Comparison of ENCODE assay signal across 11 cellular contexts in the genomic region with DNA sequence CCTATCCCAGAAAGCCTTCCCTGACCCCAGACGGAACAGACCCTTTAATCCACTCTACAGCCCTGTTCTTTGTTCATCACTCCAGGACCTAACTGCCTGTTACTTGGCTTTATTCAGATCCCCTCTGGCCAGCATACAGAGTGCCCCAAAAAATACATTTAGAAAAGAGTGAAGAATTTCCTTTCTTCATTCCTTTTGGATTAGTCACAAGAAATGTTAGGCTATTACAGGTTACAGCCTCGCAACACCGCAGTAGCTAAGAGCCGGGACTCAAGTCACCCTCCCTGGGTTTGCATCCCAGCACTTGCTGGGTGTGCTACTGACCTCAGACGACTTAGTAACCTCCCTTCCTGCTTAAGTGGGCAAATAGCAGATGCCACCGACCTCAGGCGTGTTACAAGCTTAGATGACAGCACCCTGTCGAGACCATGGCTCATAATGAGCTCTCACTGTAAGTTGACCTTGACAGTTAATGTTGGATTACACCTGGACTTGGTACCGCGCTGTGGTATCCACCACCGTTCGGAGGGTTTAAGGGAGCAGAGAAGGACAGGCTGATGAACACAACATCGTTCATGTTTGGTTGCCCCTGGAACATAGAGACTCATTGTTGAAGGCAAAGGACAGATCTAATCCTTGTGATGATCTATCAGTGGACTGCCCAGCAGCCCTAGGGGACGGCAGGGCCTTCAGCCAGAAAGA. TPM values are rescaled to one million over a fixed set of nuclear protein-coding genes. Genes with fewer than 3 reads are reported as not detected.
DNase-seq lines count a peak whose midpoint lies in the region; ATAC-seq, FAIRE-seq and TF ChIP-seq lines count a peak whose summit lies in the region.
"Had no signal": no experiment of that assay in that cellular context is flagged by ENCODE, and none has a peak within 500 bp of the region (broad histone marks: within the 10 kb centered on the region; RNA-seq: fewer than 3 reads in every experiment).

No MANE protein-coding gene starts in this region.

- in situ Hi-C loops in GM23248 (cut with MboI) (loop anchor here (25.0 kb wide), 1 partner anchor 740 kb away; no protein-coding TSS in a partner anchor), SK-MEL-5 (cut with HindIII; ENCODE audit: low pct_unique_long_range_greater_than_20kb, low sequenced_read_pairs) (no loop called here)

- H3K79me2 ChIP-seq in GM23248 (ENCODE audit: insufficient read depth) (peaks cover 21% of the 10 kb centered on the region), endothelial cell of umbilical vein (ENCODE audit: control insufficient read depth, insufficient read depth, low read length) (peaks cover 11% of the 10 kb centered on the region), trophoblast cell (ENCODE audit: control insufficient read depth, insufficient read depth, low read length, poor library complexity) (no peaks in the 10 kb centered on the region), MM.1S (ENCODE audit: low read length) (peaks cover 4% of the 10 kb centered on the region)

- no peak overlapping the region for H4K12ac ChIP-seq in trophoblast cell (ENCODE audit: low read depth, low read length)

- H3K4me3 ChIP-seq in GM23248 (no peak overlapping the region), endothelial cell of umbilical vein (replicated peaks in 1 of 3; ENCODE audit: insufficient read depth in 1 of 3, low read depth in 1 of 3, low read length in 3 of 3) (no peak overlapping the region), trophoblast cell (ENCODE audit: low read depth, low read length) (no peak overlapping the region), MM.1S (ENCODE audit: low read length) (no peak overlapping the region)
- H3K4me3 ChIP-seq: coronary artery had no signal

- no peaks in the 10 kb centered on the region for H3K27me3 Mint-ChIP-seq in activated naive CD8-positive, alpha-beta T cell treated with anti-CD3 and anti-CD28 coated beads, Interleukin-2, amount 50 U/mL, for 24 hours

- H3K4me3 Mint-ChIP-seq in activated naive CD8-positive, alpha-beta T cell treated with anti-CD3 and anti-CD28 coated beads, Interleukin-2, amount 50 U/mL, for 24 hours = no peak overlapping the region

- H3K4me1 Mint-ChIP-seq in activated naive CD8-positive, alpha-beta T cell treated with anti-CD3 and anti-CD28 coated beads, Interleukin-2, amount 50 U/mL, for 24 hours = peaks cover 9% of the 10 kb centered on the region

- no peak overlapping the region for H3K23ac ChIP-seq in trophoblast cell (ENCODE audit: low read length)

- no peak for TF ChIP-seq POLR2A in endothelial cell of umbilical vein (IDR thresholded peaks at IDR 0.05; ENCODE audit: low read depth, low read length)

- H2BK5ac ChIP-seq in trophoblast cell (ENCODE audit: low read depth, low read length, poor library complexity) = no peak overlapping the region

- dilution Hi-C loops in endothelial cell of umbilical vein (cut with MboI; ENCODE audit: extremely low pct_ligation_motif_present, low sequenced_read_pairs) = no loop called here

- H3K36me3 Mint-ChIP-seq in activated naive CD8-positive, alpha-beta T cell treated with anti-CD3 and anti-CD28 coated beads, Interleukin-2, amount 50 U/mL, for 24 hours (ENCODE audit: low read depth) = peaks cover 19% of the 10 kb centered on the region

- H3K14ac ChIP-seq in trophoblast cell (ENCODE audit: low read length) = no peak overlapping the region

- H4K20me1 ChIP-seq in GM23248 (ENCODE audit: insufficient read depth) = no peaks in the 10 kb centered on the region
- no peaks in the 10 kb centered on the region for H4K20me1 ChIP-seq in endothelial cell of umbilical vein (replicated peaks; ENCODE audit: control insufficient read depth, extremely low read depth, insufficient read depth, low read length)
- no peaks in the 10 kb centered on the region for H4K20me1 ChIP-seq in MM.1S (ENCODE audit: insufficient read depth, low read length)

- CTCF ChIA-PET in endothelial cell of umbilical vein (lab: Charles Lee) = interaction anchor here (0.8 to 4.2 kb wide), 10 partner anchors 9 to 226 kb away, joined by 3 to 19 read pairs (median 6); no protein-coding TSS in a partner anchor

- H3F3A ChIP-seq in GM23248 (ENCODE audit: insufficient read depth) (peaks cover 19% of the 10 kb centered on the region), MM.1S (ENCODE audit: insufficient read depth, low read length) (no peaks in the 10 kb centered on the region)

- H3K9me2 ChIP-seq in GM23248 (ENCODE audit: insufficient read depth) (no peaks in the 10 kb centered on the region), MM.1S (replicated peaks; ENCODE audit: insufficient read depth, low read length) (no peaks in the 10 kb centered on the region)

- peaks cover 2% of the 10 kb centered on the region for H3K79me1 ChIP-seq in trophoblast cell (ENCODE audit: low read length)

- H3K27me3 ChIP-seq in GM23248 (replicated peaks; ENCODE audit: insufficient read depth) = no peaks in the 10 kb centered on the region
- H3K27me3 ChIP-seq in endothelial cell of umbilical vein (ENCODE audit: control insufficient read depth in 2 of 2, insufficient read depth in 2 of 2, low read length in 2 of 2) = no peaks in the 10 kb centered on the region
- H3K27me3 ChIP-seq in trophoblast cell (ENCODE audit: insufficient read depth, low read length) = no peaks in the 10 kb centered on the region
- H3K27me3 ChIP-seq in MM.1S (replicated peaks; ENCODE audit: insufficient read depth, low read length) = no peaks in the 10 kb centered on the region

- no peak overlapping the region for H3K27ac Mint-ChIP-seq in activated naive CD8-positive, alpha-beta T cell treated with anti-CD3 and anti-CD28 coated beads, Interleukin-2, amount 50 U/mL, for 24 hours

- no peak overlapping the region for H3K4ac ChIP-seq in trophoblast cell (ENCODE audit: low read depth, low read length)

- H3K4me1 ChIP-seq in GM23248 (ENCODE audit: insufficient read depth) = peaks cover 13% of the 10 kb centered on the region
- peaks cover 40% of the 10 kb centered on the region for H3K4me1 ChIP-seq in endothelial cell of umbilical vein (ENCODE audit: control insufficient read depth, extremely low read depth, insufficient read depth, low read length)
- peaks cover 8 to 15% of the 10 kb centered on the region in 2 experiments for H3K4me1 ChIP-seq in trophoblast cell (ENCODE audit: control insufficient read depth in 1 of 2, insufficient read depth in 2 of 2, low read length in 2 of 2)
- H3K4me1 ChIP-seq in MM.1S (ENCODE audit: low read length) = no peaks in the 10 kb centered on the region

- H2AFZ ChIP-seq in GM23248 (no peak overlapping the region), endothelial cell of umbilical vein (ENCODE audit: low read depth, low read length) (no peak overlapping the region), trophoblast cell (ENCODE audit: insufficient read depth, low read length, poor library complexity) (no peak overlapping the region), MM.1S (ENCODE audit: low read length) (no peak overlapping the region)

- H3K9ac ChIP-seq in GM23248 = no peak overlapping the region
- peak overlapping the region; percentile 26 for H3K9ac ChIP-seq in endothelial cell of umbilical vein (replicated peaks; ENCODE audit: extremely low read depth, insufficient read depth, low read length)
- no peak overlapping the region for H3K9ac ChIP-seq in trophoblast cell (ENCODE audit: low read length)
- H3K9ac ChIP-seq in MM.1S (ENCODE audit: low read length) = no peak overlapping the region

- TF ChIP-seq CTCF in endothelial cell of umbilical vein (IDR thresholded peaks at IDR 0.05; ENCODE audit: extremely low read depth in 1 of 2, insufficient read depth in 1 of 2, low read depth in 1 of 2, low read length in 2 of 2) (no peak), MM.1S (IDR thresholded peaks at IDR 0.05; ENCODE audit: low read length) (no peak)

- POLR2A ChIA-PET in endothelial cell of umbilical vein (lab: Charles Lee) = interaction anchor here (1.2 to 1.6 kb wide), 2 partner anchors 13 to 64 kb away, joined by 3 to 6 read pairs; partner anchors contain the start of gene GLRX5

- BruUV-seq in endothelial cell of umbilical vein (replicated peaks; lab: Mats Ljungman, UMichigan) = TSS peak; percentile 63

- no peak overlapping the region for H3K18ac ChIP-seq in trophoblast cell (ENCODE audit: low read length)

- WGBS in GM23248 (ENCODE audit: low coverage in 1 of 2, low lambda C conversion rate in 2 of 2, missing lambda C conversion rate in 2 of 2), 2 experiments = 83% methylated on average over 14 of the region's 14 CpGs
- no CpG with 5 or more reads among the region's 14 CpGs for WGBS in trophoblast cell (ENCODE audit: extremely low coverage, insufficient coverage, insufficient read length)

- H2BK12ac ChIP-seq in trophoblast cell (ENCODE audit: low read length) = no peak overlapping the region

- intact Hi-C loops in endothelial cell of umbilical vein (cut with micrococcal nuclease) = loop anchor here (1.0 kb wide), 1 partner anchor 13 kb away; no protein-coding TSS in a partner anchor

- peak; percentile 84 for FAIRE-seq in endothelial cell of umbilical vein (lab: Jason Lieb, UNC)
- FAIRE-seq: GM12892 had no signal

- H3K9me3 Mint-ChIP-seq in activated naive CD8-positive, alpha-beta T cell treated with anti-CD3 and anti-CD28 coated beads, Interleukin-2, amount 50 U/mL, for 24 hours = no peaks in the 10 kb centered on the region

- no peak overlapping the region for H4K8ac ChIP-seq in trophoblast cell (ENCODE audit: low read depth, low read length)

- H4K91ac ChIP-seq in trophoblast cell (ENCODE audit: low read depth, low read length) = no peak overlapping the region

- no peaks in the 10 kb centered on the region for H3K9me1 ChIP-seq in endothelial cell of umbilical vein (replicated peaks; ENCODE audit: control insufficient read depth, extremely low read depth, insufficient read depth, low read length)

- no peak overlapping the region for H3K4me2 ChIP-seq in GM23248 (ENCODE audit: unreplicated experiment)
- peak overlapping the region; percentile 61 for H3K4me2 ChIP-seq in endothelial cell of umbilical vein (ENCODE audit: insufficient read depth, low read length)
- no peak overlapping the region for H3K4me2 ChIP-seq in trophoblast cell (ENCODE audit: low read length)
- no peak overlapping the region for H3K4me2 ChIP-seq in MM.1S (ENCODE audit: low read depth, low read length)

- no peaks in the 10 kb centered on the region for H3K9me3 ChIP-seq in GM23248 (ENCODE audit: low read depth)
- no peaks in the 10 kb centered on the region for H3K9me3 ChIP-seq in endothelial cell of umbilical vein (replicated peaks; ENCODE audit: control insufficient read depth, insufficient read depth, low read length)
- H3K9me3 ChIP-seq in trophoblast cell (ENCODE audit: insufficient read depth, low read depth, low read length) = no peaks in the 10 kb centered on the region
- H3K9me3 ChIP-seq in MM.1S (replicated peaks; ENCODE audit: insufficient read depth, low read length) = no peaks in the 10 kb centered on the region

- H3K27ac ChIP-seq in GM23248 (no peak overlapping the region), endothelial cell of umbilical vein (ENCODE audit: insufficient read depth, low read depth, low read length) (peak overlapping the region; percentile 72), trophoblast cell (ENCODE audit: low read depth, low read length) (no peak overlapping the region), MM.1S (ENCODE audit: low read length) (no peak overlapping the region)
- H3K27ac ChIP-seq: coronary artery had no signal

- peaks cover 3% of the 10 kb centered on the region; the same call in 1 of the 2 replicates for H3K36me3 ChIP-seq in GM23248 (ENCODE audit: low read depth)
- H3K36me3 ChIP-seq in endothelial cell of umbilical vein (ENCODE audit: control insufficient read depth in 2 of 2, extremely low read depth in 1 of 2, insufficient read depth in 2 of 2, low read length in 2 of 2) = no peaks in the 10 kb centered on the region
- H3K36me3 ChIP-seq in trophoblast cell (ENCODE audit: control insufficient read depth in 1 of 2, insufficient read depth in 2 of 2, low read length in 2 of 2) = peaks cover 0 to 3% of the 10 kb centered on the region in 2 experiments
- no peaks in the 10 kb centered on the region for H3K36me3 ChIP-seq in MM.1S (replicated peaks; ENCODE audit: insufficient read depth, low read length)

- no peak for ATAC-seq in activated naive CD8-positive, alpha-beta T cell treated with anti-CD3 and anti-CD28 coated beads, Interleukin-2, amount 50 U/mL, for 24 hours

- H2BK120ac ChIP-seq in trophoblast cell (ENCODE audit: insufficient read depth, low read length, poor library complexity) = no peak overlapping the region

- DNase-seq in GM23248 = peak; percentile 39
- DNase-seq in SK-MEL-5 (ENCODE audit: low read depth, low spot score) = peak; percentile 65
- peak; percentile 67 for DNase-seq in endothelial cell of umbilical vein (ENCODE audit: low read depth, low spot score)
- DNase-seq in trophoblast cell = peak; percentile 81
- DNase-seq in NCI-H1092 treated with DMSO at 0.1 percent for 48 hours (lab: John Stamatoyannopoulos, UW) = no peak
- DNase-seq in MM.1S = no peak
- DNase-seq in NCI-H2107 (lab: John Stamatoyannopoulos, UW) = no peak
- no peak for DNase-seq in activated naive CD8-positive, alpha-beta T cell treated with anti-CD3 and anti-CD28 coated beads, Interleukin-2, amount 50 U/mL, for 24 hours
- DNase-seq: NCI-H2029 had no signal

- H2AK5ac ChIP-seq in trophoblast cell (ENCODE audit: low read length) = no peak overlapping the region

RNA-seq across cellular contexts. Expression of gene GLRX5, which starts 12.9 kb away (rescaled TPM):
- 38.6 and 46.0 TPM in 2 replicates for total RNA-seq in GM23248 (2014; rRNA removed; shearing (Covaris generic))
- polyA plus RNA-seq in GM23248 (2016; fragmentation: Nextera tagmentation; extraction: Ambion mirVana) (48.7 and 48.9 TPM in 2 replicates), endothelial cell of umbilical vein (27.1 and 42.6 TPM in 2 replicates)
- 49.2 and 57.5 TPM in 2 replicates for total RNA-seq in SK-MEL-5 (2014; rRNA removed; shearing (Covaris generic))
- 30.6 and 43.0 TPM in 2 replicates for polyA plus RNA-seq in SK-MEL-5 (2015; cell fraction: cytosol; rRNA removed)
- polyA plus RNA-seq in SK-MEL-5 (2015; cell fraction: nucleus; rRNA removed) = 11.6 and 11.7 TPM in 2 replicates
- 50.9 and 52.0 TPM in 2 replicates for total RNA-seq in endothelial cell of umbilical vein
- polyA plus RNA-seq in endothelial cell of umbilical vein (2011; cell fraction: cytosol; rRNA removed) = 38.9 and 47.8 TPM in 2 replicates
- 13.7 and 18.6 TPM in 2 replicates for polyA plus RNA-seq in endothelial cell of umbilical vein (2011; cell fraction: nucleus; rRNA removed)
- 40.2 and 60.5 TPM in 2 replicates for polyA plus RNA-seq in endothelial cell of umbilical vein (2012)
- 12.5 and 16.9 TPM in 2 replicates for polyA minus RNA-seq in endothelial cell of umbilical vein
- polyA minus RNA-seq in endothelial cell of umbilical vein (2011; cell fraction: cytosol; rRNA and poly(A)+ RNA removed) = 22.4 TPM
- 4.7 and 9.0 TPM in 2 replicates for polyA minus RNA-seq in endothelial cell of umbilical vein (2011; cell fraction: nucleus; rRNA and poly(A)+ RNA removed)
- 44.9 and 47.3 TPM in 2 replicates for polyA plus RNA-seq in trophoblast cell (2013)

RNA-seq across cellular contexts. Expression of gene SYNE3, which starts 31.3 kb away (rescaled TPM):
- 3.8 and 4.8 TPM in 2 replicates for total RNA-seq in GM23248 (2014; rRNA removed; shearing (Covaris generic))
- polyA plus RNA-seq in GM23248 (2016; fragmentation: Nextera tagmentation; extraction: Ambion mirVana) (1.2 TPM in 2 replicates), endothelial cell of umbilical vein (2.6 and 3.0 TPM in 2 replicates)
- 1.3 and 1.6 TPM in 2 replicates for total RNA-seq in SK-MEL-5 (2014; rRNA removed; shearing (Covaris generic))
- polyA plus RNA-seq in SK-MEL-5 (2015; cell fraction: cytosol; rRNA removed) = 0.41 and 0.81 TPM in 2 replicates
- polyA plus RNA-seq in SK-MEL-5 (2015; cell fraction: nucleus; rRNA removed) = 1.5 and 2.6 TPM in 2 replicates
- 18.8 and 19.1 TPM in 2 replicates for total RNA-seq in endothelial cell of umbilical vein
- polyA plus RNA-seq in endothelial cell of umbilical vein (2011; cell fraction: cytosol; rRNA removed) = 2.8 and 3.1 TPM in 2 replicates
- 11.8 and 12.8 TPM in 2 replicates for polyA plus RNA-seq in endothelial cell of umbilical vein (2011; cell fraction: nucleus; rRNA removed)
- 2.7 and 3.3 TPM in 2 replicates for polyA plus RNA-seq in endothelial cell of umbilical vein (2012)
- polyA minus RNA-seq in endothelial cell of umbilical vein = 8.7 and 9.0 TPM in 2 replicates
- 0.20 TPM for polyA minus RNA-seq in endothelial cell of umbilical vein (2011; cell fraction: cytosol; rRNA and poly(A)+ RNA removed)
- 11.5 and 12.4 TPM in 2 replicates for polyA minus RNA-seq in endothelial cell of umbilical vein (2011; cell fraction: nucleus; rRNA and poly(A)+ RNA removed)
- polyA plus RNA-seq in trophoblast cell (2013) = 0.81 and 0.86 TPM in 2 replicates

Comparison
In these comparisons a context has a peak if more than half of its experiments do, and no peak if none do; other contexts are left out.
1. DNase-seq: peak in GM23248 (single experiment), SK-MEL-5 (single experiment), endothelial cell of umbilical vein (single experiment) and trophoblast cell (2 of 2); none in NCI-H1092 treated with DMSO at 0.1 percent for 48 hours (single experiment), MM.1S (single experiment), NCI-H2107 (single experiment) and activated naive CD8-positive, alpha-beta T cell treated with anti-CD3 and anti-CD28 coated beads, Interleukin-2, amount 50 U/mL, for 24 hours (single experiment).